8 cellular contexts compared by ENCODE assay signal in genomic region chr3:64533565-64534317, GRCh38.
DNase-seq lines count a peak whose midpoint lies in the region; ATAC-seq lines count a peak whose summit lies in the region.

No MANE protein-coding gene starts in this region.

- ATAC-seq in GM21526 (IDR thresholded peaks at IDR 0.05; ENCODE audit: low FRiP score, unreplicated experiment): peak; percentile 97

- DNase-seq in EL: peak; percentile 72
- DNase-seq in HS-27A (ENCODE audit: low read depth): peak; percentile 34
- DNase-seq in NCI-H82 (lab: John Stamatoyannopoulos, UW): peak; percentile 95
- peak; percentile 49 for DNase-seq in activated T-cell treated with anti-CD3 and anti-CD28 coated beads for 48 hours (ENCODE audit: low read depth)
- DNase-seq in foreskin melanocyte: peak; percentile 59
- DNase-seq in non-pigmented ciliary epithelial cell (ENCODE audit: low read depth): peak; percentile 75
- DNase-seq in ureter (ENCODE audit: low spot score): peak; percentile 92

Comparison
In these comparisons a context has a peak if more than half of its experiments do, and no peak if none do; other contexts are left out.
1. Peak in every context shown above with its lines: DNase-seq and ATAC-seq.
2. DNase-seq: peak in every context shown above with its lines; median percentile 95 in NCI-H82; 92 in ureter; 75 in non-pigmented ciliary epithelial cell; 72 in EL; 59 in foreskin melanocyte; 49 in activated T-cell treated with anti-CD3 and anti-CD28 coated beads for 48 hours; 34 in HS-27A.